In genomic region chrX:153829799-153830631, GRCh38 we compare ENCODE assay signal across 8 cellular contexts. TPM values are rescaled to one million over a fixed set of nuclear protein-coding genes. Genes with fewer than 3 reads are reported as not detected.
DNase-seq lines count a peak whose midpoint lies in the region; ATAC-seq and TF ChIP-seq lines count a peak whose summit lies in the region.

Gene PDZD4 (minus strand): TSS chrX:153830544. CDS start chrX:153830298, 246 bp downstream.

- intact Hi-C loops in activated B cell treated with CpG ODN at 0.5 μM for 24 hours (cut with micrococcal nuclease): no loop called here
- intact Hi-C loops in right cardiac atrium (cut with DNase I): no loop called here

- peak; percentile 30 to 70 (median 68) for DNase-seq in NCI-H1417 (lab: John Stamatoyannopoulos, UW)
- no peak for DNase-seq in NCI-H1417 treated with DMSO at 0.1 percent for 48 hours (lab: John Stamatoyannopoulos, UW)
- DNase-seq in activated B cell treated with CpG ODN at 0.5 μM for 24 hours: no peak
- no peak for DNase-seq in right cardiac atrium
- DNase-seq in stimulated activated effector memory CD8-positive, alpha-beta T cell treated with anti-CD3 and anti-CD28 coated beads, Interleukin-12 subunit alpha, Interleukin-12 subunit beta, amount 100 ng/mL, for 72 hours (ENCODE audit: low spot score in 2 of 2): no peak
- DNase-seq in DMS153 (lab: John Stamatoyannopoulos, UW): no peak

- no peak for TF ChIP-seq CTCF in activated B cell treated with CpG ODN at 0.5 μM for 24 hours (IDR thresholded peaks at IDR 0.05)

- peaks cover 7% of the 10 kb centered on the region for H3K4me1 Mint-ChIP-seq in activated B cell treated with CpG ODN at 0.5 μM for 24 hours
- H3K4me1 Mint-ChIP-seq in stimulated activated effector memory CD8-positive, alpha-beta T cell treated with anti-CD3 and anti-CD28 coated beads, Interleukin-12 subunit alpha, Interleukin-12 subunit beta, amount 100 ng/mL, for 72 hours: peaks cover 13% of the 10 kb centered on the region

- H3K36me3 Mint-ChIP-seq in activated B cell treated with CpG ODN at 0.5 μM for 24 hours (ENCODE audit: low read depth): no peaks in the 10 kb centered on the region
- H3K36me3 Mint-ChIP-seq in stimulated activated effector memory CD8-positive, alpha-beta T cell treated with anti-CD3 and anti-CD28 coated beads, Interleukin-12 subunit alpha, Interleukin-12 subunit beta, amount 100 ng/mL, for 72 hours: peaks cover 5% of the 10 kb centered on the region

- POLR2A ChIA-PET in activated B cell treated with CpG ODN at 0.5 μM for 24 hours (lab: Charles Lee): no interaction called here

- under 1% methylated on average over 87 of the region's 96 CpGs for WGBS in right cardiac atrium

- ATAC-seq in activated B cell treated with CpG ODN at 0.5 μM for 24 hours (ENCODE audit: low read depth) (peak; percentile 60), right cardiac atrium (peak; percentile 30 to 58), HG02610 (IDR thresholded peaks at IDR 0.05; ENCODE audit: unreplicated experiment) (no peak), HG02759 (IDR thresholded peaks at IDR 0.05; ENCODE audit: unreplicated experiment) (no peak)
- peak; percentile 73 for ATAC-seq in stimulated activated effector memory CD8-positive, alpha-beta T cell treated with anti-CD3 and anti-CD28 coated beads, Interleukin-12 subunit alpha, Interleukin-12 subunit beta, amount 100 ng/mL, for 72 hours

- no peaks in the 10 kb centered on the region for H3K27me3 ChIP-seq in right cardiac atrium (ENCODE audit: control insufficient read depth, insufficient read depth)

- H3K27ac Mint-ChIP-seq in activated B cell treated with CpG ODN at 0.5 μM for 24 hours: no peak within 1 kb of the TSS
- H3K27ac Mint-ChIP-seq in stimulated activated effector memory CD8-positive, alpha-beta T cell treated with anti-CD3 and anti-CD28 coated beads, Interleukin-12 subunit alpha, Interleukin-12 subunit beta, amount 100 ng/mL, for 72 hours: no peak within 1 kb of the TSS

- peaks cover 16% of the 10 kb centered on the region for H3K27me3 Mint-ChIP-seq in activated B cell treated with CpG ODN at 0.5 μM for 24 hours

- CTCF ChIA-PET in activated B cell treated with CpG ODN at 0.5 μM for 24 hours (lab: Charles Lee): no interaction called here

- H3K4me1 ChIP-seq in right cardiac atrium (ENCODE audit: control insufficient read depth, insufficient read depth, low read length): no peaks in the 10 kb centered on the region

- H3K27ac ChIP-seq in right cardiac atrium (ENCODE audit: low read length): no peak within 1 kb of the TSS

- H3K9me3 ChIP-seq in right cardiac atrium (ENCODE audit: control insufficient read depth, low read length): no peaks in the 10 kb centered on the region

- no peaks in the 10 kb centered on the region for H3K9me3 Mint-ChIP-seq in activated B cell treated with CpG ODN at 0.5 μM for 24 hours
- H3K9me3 Mint-ChIP-seq in stimulated activated effector memory CD8-positive, alpha-beta T cell treated with anti-CD3 and anti-CD28 coated beads, Interleukin-12 subunit alpha, Interleukin-12 subunit beta, amount 100 ng/mL, for 72 hours: no peaks in the 10 kb centered on the region

- peak within 1 kb of the TSS; percentile 85 for H3K4me3 ChIP-seq in right cardiac atrium (ENCODE audit: low read length)

- peak within 1 kb of the TSS; percentile 52 for H3K4me3 Mint-ChIP-seq in activated B cell treated with CpG ODN at 0.5 μM for 24 hours
- H3K4me3 Mint-ChIP-seq in stimulated activated effector memory CD8-positive, alpha-beta T cell treated with anti-CD3 and anti-CD28 coated beads, Interleukin-12 subunit alpha, Interleukin-12 subunit beta, amount 100 ng/mL, for 72 hours: peak within 1 kb of the TSS; percentile 61

RNA-seq across cellular contexts. Expression of gene PDZD4, which starts in this region (rescaled TPM):
- 0.07 TPM in 1 of 2 replicates, not detected in the other for total RNA-seq in activated B cell treated with CpG ODN at 0.5 μM for 24 hours
- total RNA-seq in right cardiac atrium: 1 to 10 TPM; 3.6 to 6.9 (median 5.4) TPM
- polyA plus RNA-seq in right cardiac atrium: 4.1 TPM

Comparison
In these comparisons a context has a peak if more than half of its experiments do, and no peak if none do; other contexts are left out.
1. DNase-seq: peak in NCI-H1417 (3 of 3); none in NCI-H1417 treated with DMSO at 0.1 percent for 48 hours (single experiment), activated B cell treated with CpG ODN at 0.5 μM for 24 hours (single experiment), right cardiac atrium (0 of 3), stimulated activated effector memory CD8-positive, alpha-beta T cell treated with anti-CD3 and anti-CD28 coated beads, Interleukin-12 subunit alpha, Interleukin-12 subunit beta, amount 100 ng/mL, for 72 hours (0 of 2) and DMS153 (single experiment).
2. Peak in ATAC-seq in activated B cell treated with CpG ODN at 0.5 μM for 24 hours; RNA of the gene not detected or under 1 TPM.
3. ATAC-seq: peak in right cardiac atrium (2 of 2) and stimulated activated effector memory CD8-positive, alpha-beta T cell treated with anti-CD3 and anti-CD28 coated beads, Interleukin-12 subunit alpha, Interleukin-12 subunit beta, amount 100 ng/mL, for 72 hours (single experiment); none in HG02610 (single experiment) and HG02759 (single experiment).